8 cellular contexts compared by ENCODE assay signal in the genomic region with DNA sequence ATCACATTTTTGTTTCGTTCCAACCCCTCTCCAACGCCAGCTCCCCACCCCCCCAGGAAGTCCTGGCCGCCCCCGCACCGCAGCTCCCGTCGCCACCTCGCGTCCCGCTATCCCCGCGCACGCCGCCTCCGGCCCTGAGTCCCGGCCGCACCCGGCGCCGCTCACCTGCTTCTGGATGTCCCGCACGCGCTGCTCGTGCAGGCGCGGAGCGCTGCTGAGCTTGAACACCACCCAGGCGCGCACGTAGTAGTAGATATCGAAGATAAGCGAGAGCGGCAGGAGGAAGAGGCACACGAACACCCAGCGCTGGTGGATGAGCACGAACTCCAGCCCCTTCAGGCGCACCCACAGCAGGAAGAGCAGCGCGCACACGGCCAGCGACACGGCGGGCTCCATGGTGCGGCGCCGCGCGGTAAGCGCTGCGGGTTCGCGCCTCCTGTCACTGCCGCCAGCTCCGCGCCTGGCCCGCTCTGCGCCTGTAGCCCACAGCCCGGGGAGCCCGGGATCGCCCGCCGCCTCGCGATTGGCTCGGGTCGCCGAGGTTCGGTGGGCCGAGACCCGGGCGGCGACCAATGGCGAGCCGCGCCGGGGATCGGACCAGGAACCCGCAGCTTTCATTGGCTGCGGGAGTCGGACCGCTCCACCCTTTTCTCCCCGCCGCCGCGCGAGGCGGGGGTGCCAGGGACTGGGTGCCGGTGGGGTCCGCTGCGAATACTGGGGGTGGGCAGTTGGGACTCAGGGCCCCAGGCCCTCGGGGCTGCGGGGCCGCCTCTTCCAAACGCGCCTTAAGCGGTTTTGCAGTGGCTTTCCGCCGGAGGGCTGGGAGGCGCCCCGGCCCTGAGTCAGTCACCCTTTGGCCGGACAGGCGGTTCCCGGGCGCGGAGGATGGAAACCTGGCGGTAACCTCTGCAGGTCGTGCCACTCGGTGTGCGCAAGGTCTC. TPM values are rescaled to one million over a fixed set of nuclear protein-coding genes. Genes with fewer than 3 reads are reported as not detected.
DNase-seq lines count a peak whose midpoint lies in the region; ATAC-seq and TF ChIP-seq lines count a peak whose summit lies in the region.

Gene DHCR24 (minus strand): TSS at position 472 of the 941 bp plus-strand sequence. CDS start 76 bp downstream, at position 396.

- POLR2A ChIA-PET in CD8-positive, alpha-beta T cell (lab: Charles Lee): interaction anchor here (1.3 kb wide), 1 partner anchor 10 kb away, joined by 3 read pairs; no protein-coding TSS in a partner anchor

- peak; percentile 84 for ATAC-seq in CD8-positive, alpha-beta T cell
- ATAC-seq in GM19395 (IDR thresholded peaks at IDR 0.05; ENCODE audit: unreplicated experiment) (peak; percentile 90), HG03558 (IDR thresholded peaks at IDR 0.05; ENCODE audit: extremely low read depth, unreplicated experiment) (peak; percentile 82)
- peak; percentile 98 for ATAC-seq in activated CD8-positive, alpha-beta memory T cell treated with anti-CD3 and anti-CD28 coated beads, Interleukin-2, amount 10 ng/mL, durations not matched to agents 7 days and 5 days

- intact Hi-C loops in CD8-positive, alpha-beta T cell (cut with DNase I, micrococcal nuclease): loop anchor here in 1 of 2 experiments (2.0 to 5.0 kb wide), 2 partner anchors 85 to 122 kb away; partner anchors contain the start of genes PARS2 and TTC22

- no peaks in the 10 kb centered on the region for H3K9me3 ChIP-seq in CD8-positive, alpha-beta T cell (ENCODE audit: low read length)
- peaks cover 5% of the 10 kb centered on the region for H3K9me3 ChIP-seq in endodermal cell (ENCODE audit: control insufficient read depth, low read length)

- no peaks in the 10 kb centered on the region for H3K36me3 ChIP-seq in CD8-positive, alpha-beta T cell (ENCODE audit: insufficient read depth, low read length)
- H3K36me3 ChIP-seq in endodermal cell (ENCODE audit: control insufficient read depth, insufficient read depth, low read length): peaks cover 32% of the 10 kb centered on the region

- peak within 1 kb of the TSS; percentile 11 for H3K27ac ChIP-seq in CD8-positive, alpha-beta T cell (ENCODE audit: low read depth, low read length)
- peak within 1 kb of the TSS; percentile 72 for H3K27ac ChIP-seq in endodermal cell (ENCODE audit: low read depth, low read length)

- H3K4me1 Mint-ChIP-seq in CD8-positive, alpha-beta T cell (ENCODE audit: low read depth): peaks cover 29% of the 10 kb centered on the region
- H3K4me1 Mint-ChIP-seq in activated CD8-positive, alpha-beta memory T cell treated with anti-CD3 and anti-CD28 coated beads, Interleukin-2, amount 10 ng/mL, durations not matched to agents 7 days and 5 days: peaks cover 51% of the 10 kb centered on the region
- H3K4me1 Mint-ChIP-seq in endodermal cell: peaks cover 49% of the 10 kb centered on the region

- peaks cover 3% of the 10 kb centered on the region for H3K27me3 ChIP-seq in CD8-positive, alpha-beta T cell (ENCODE audit: insufficient read depth, low read length)
- no peaks in the 10 kb centered on the region for H3K27me3 ChIP-seq in endodermal cell (ENCODE audit: control insufficient read depth, insufficient read depth, low read length, poor library complexity, severe bottlenecking)

- 0 to 2% methylated on average over 34 to 109 of the region's 109 CpGs for WGBS in endodermal cell (ENCODE audit: insufficient coverage in 1 of 2, insufficient read length in 1 of 2), 2 experiments

- H3K9ac ChIP-seq in endodermal cell (ENCODE audit: extremely low read depth, low read length, poor library complexity, severe bottlenecking): peak within 1 kb of the TSS; percentile 52

- H3K27me3 Mint-ChIP-seq in CD8-positive, alpha-beta T cell (ENCODE audit: low read depth): peaks cover 2% of the 10 kb centered on the region
- peaks cover 26% of the 10 kb centered on the region for H3K27me3 Mint-ChIP-seq in activated CD8-positive, alpha-beta memory T cell treated with anti-CD3 and anti-CD28 coated beads, Interleukin-2, amount 10 ng/mL, durations not matched to agents 7 days and 5 days
- H3K27me3 Mint-ChIP-seq in endodermal cell (ENCODE audit: insufficient read depth): no peaks in the 10 kb centered on the region

- peak; percentile 25 to 79 (median 57) for DNase-seq in CD8-positive, alpha-beta T cell
- DNase-seq in NOMO-1 (lab: John Stamatoyannopoulos, UW; ENCODE audit: unreplicated experiment in 2 of 2) (peak; percentile 81 to 82), endodermal cell (peak; percentile 96), mesenteric fat pad (ENCODE audit: low spot score) (peak; percentile 94)
- DNase-seq in activated CD8-positive, alpha-beta memory T cell treated with anti-CD3 and anti-CD28 coated beads, Interleukin-2, amount 10 ng/mL, durations not matched to agents 7 days and 5 days: peak; percentile 87
- DNase-seq in stimulated activated CD8-positive, alpha-beta memory T cell treated with anti-CD3 and anti-CD28 coated beads, Interleukin-15, amount 100 ng/mL, for 4 hours (ENCODE audit: low read depth in 2 of 2): peak; percentile 34 to 60

- CTCF ChIA-PET in CD8-positive, alpha-beta T cell (lab: Charles Lee): interaction anchor here (1.3 kb wide), 1 partner anchor 58 kb away, joined by 7 read pairs; no protein-coding TSS in a partner anchor
- CTCF ChIA-PET in activated CD8-positive, alpha-beta memory T cell treated with anti-CD3 and anti-CD28 coated beads, Interleukin-2, amount 10 ng/mL, durations not matched to agents 7 days and 5 days (lab: Charles Lee): interaction anchor here (0.6 to 4.6 kb wide), 11 partner anchors 10 to 386 kb away, joined by 3 to 19 read pairs (median 4); partner anchors contain the start of gene TTC22

- H3K4me3 ChIP-seq in CD8-positive, alpha-beta T cell (ENCODE audit: low read depth, low read length): peak within 1 kb of the TSS; percentile 62
- H3K4me3 ChIP-seq in endodermal cell (ENCODE audit: low read length): peak within 1 kb of the TSS; percentile 96

- no peaks in the 10 kb centered on the region for H3K9me3 Mint-ChIP-seq in CD8-positive, alpha-beta T cell
- no peaks in the 10 kb centered on the region for H3K9me3 Mint-ChIP-seq in activated CD8-positive, alpha-beta memory T cell treated with anti-CD3 and anti-CD28 coated beads, Interleukin-2, amount 10 ng/mL, durations not matched to agents 7 days and 5 days (ENCODE audit: low read depth)
- H3K9me3 Mint-ChIP-seq in endodermal cell: no peaks in the 10 kb centered on the region

- no peak for TF ChIP-seq CTCF in CD8-positive, alpha-beta T cell (IDR thresholded peaks at IDR 0.05)
- no peak for TF ChIP-seq CTCF in endodermal cell (conservative IDR thresholded peaks at IDR 0.05)

- H3K27ac Mint-ChIP-seq in CD8-positive, alpha-beta T cell: peak within 1 kb of the TSS; percentile 76
- peak within 1 kb of the TSS; percentile 79 for H3K27ac Mint-ChIP-seq in activated CD8-positive, alpha-beta memory T cell treated with anti-CD3 and anti-CD28 coated beads, Interleukin-2, amount 10 ng/mL, durations not matched to agents 7 days and 5 days
- H3K27ac Mint-ChIP-seq in endodermal cell: peak within 1 kb of the TSS; percentile 91

- H3K4me1 ChIP-seq in CD8-positive, alpha-beta T cell (ENCODE audit: insufficient read depth, low read length): peaks cover 11% of the 10 kb centered on the region
- peaks cover 18% of the 10 kb centered on the region for H3K4me1 ChIP-seq in endodermal cell (ENCODE audit: control insufficient read depth, insufficient read depth, low read length)

- peak within 1 kb of the TSS; percentile 96 for H3K4me3 Mint-ChIP-seq in CD8-positive, alpha-beta T cell
- H3K4me3 Mint-ChIP-seq in activated CD8-positive, alpha-beta memory T cell treated with anti-CD3 and anti-CD28 coated beads, Interleukin-2, amount 10 ng/mL, durations not matched to agents 7 days and 5 days: peak within 1 kb of the TSS; percentile 99
- H3K4me3 Mint-ChIP-seq in endodermal cell: peak within 1 kb of the TSS; percentile 83

- H3K36me3 Mint-ChIP-seq in CD8-positive, alpha-beta T cell: peaks cover 3% of the 10 kb centered on the region
- H3K36me3 Mint-ChIP-seq in activated CD8-positive, alpha-beta memory T cell treated with anti-CD3 and anti-CD28 coated beads, Interleukin-2, amount 10 ng/mL, durations not matched to agents 7 days and 5 days: peaks cover 30% of the 10 kb centered on the region
- H3K36me3 Mint-ChIP-seq in endodermal cell (ENCODE audit: low read depth): peaks cover 35% of the 10 kb centered on the region

RNA-seq across cellular contexts. Expression of gene DHCR24, which starts in this region (rescaled TPM):
- 1 to 10 TPM; 1.6 to 1.9 TPM for total RNA-seq in CD8-positive, alpha-beta T cell
- total RNA-seq in activated CD8-positive, alpha-beta memory T cell treated with anti-CD3 and anti-CD28 coated beads, Interleukin-2, amount 10 ng/mL, durations not matched to agents 7 days and 5 days: 100 to 1,000 TPM; 121 to 187 TPM
- 100 to 1,000 TPM; 243 to 340 TPM for total RNA-seq in endodermal cell
- 221 TPM for polyA plus RNA-seq in endodermal cell (2013, experiment 1 of 2)
- 218 TPM for polyA plus RNA-seq in endodermal cell (2013, experiment 2 of 2)
- total RNA-seq in mesenteric fat pad: 115 TPM

Comparison
In these comparisons a context has a peak if more than half of its experiments do, and no peak if none do; other contexts are left out.
1. Peak in every context shown above with its lines: DNase-seq, ATAC-seq, H3K4me3 ChIP-seq and H3K27ac ChIP-seq.
2. RNA of gene DHCR24 (total RNA-seq): 243 to 340 TPM in endodermal cell, 121 to 187 TPM in activated CD8-positive, alpha-beta memory T cell treated with anti-CD3 and anti-CD28 coated beads, Interleukin-2, amount 10 ng/mL, durations not matched to agents 7 days and 5 days and 115 TPM in mesenteric fat pad (single experiment); 1.6 to 1.9 TPM in CD8-positive, alpha-beta T cell; every median in the first group is over 10 times any median in the second.